ENCODE assay signal across 16 cellular contexts in genomic region chr5:468401-468800, GRCh38. TPM values are rescaled to one million over a fixed set of nuclear protein-coding genes. Genes with fewer than 3 reads are reported as not detected.
DNase-seq lines count a peak whose midpoint lies in the region; TF ChIP-seq lines count a peak whose summit lies in the region.
"Had no signal": no experiment of that assay in that cellular context is flagged by ENCODE, and none has a peak within 500 bp of the region (broad histone marks: within the 10 kb centered on the region; RNA-seq: fewer than 3 reads in every experiment).

No MANE protein-coding gene starts in this region.

- CTCF ChIA-PET in RWPE1 (lab: Yijun Ruan, JAX) = no interaction called here
- CTCF ChIA-PET in Calu3 (lab: Charles Lee) = no interaction called here

- DNase-seq in activated T-cell treated with anti-CD3 and anti-CD28 coated beads, Interleukin-2, amount 50 U/mL, for 24 hours = no peak
- DNase-seq in activated T-cell treated with anti-CD3 and anti-CD28 coated beads, Interleukin-2, amount 50 U/mL, for 1 hour = no peak
- DNase-seq in RWPE1 (ENCODE audit: low spot score) (no peak), neural crest cell (ENCODE audit: low read depth, low spot score) (no peak), tibial artery (peak; percentile 6 to 9), amygdala (lab: John Stamatoyannopoulos, UW) (no peak), Calu3 (no peak)
- DNase-seq: C1 segment of cervical spinal cord, DMS 273 treated with DMSO at 0.1 percent for 48 hours, GDM1, MG63, NCI-H1092 treated with DMSO at 0.1 percent for 48 hours, NCI-H1694 treated with DMSO at 0.1 percent for 48 hours, NCI-H526 treated with DMSO at 0.1 percent for 48 hours had no signal

- no peaks in the 10 kb centered on the region for H3K27me3 Mint-ChIP-seq in activated T-cell treated with anti-CD3 and anti-CD28 coated beads, Interleukin-2, amount 50 U/mL, for 24 hours
- H3K27me3 Mint-ChIP-seq in neural crest cell (ENCODE audit: low read depth) = no peaks in the 10 kb centered on the region
- peaks cover 2% of the 10 kb centered on the region for H3K27me3 Mint-ChIP-seq in Calu3 (ENCODE audit: unreplicated experiment)

- H3K27ac ChIP-seq in RWPE1 (peak overlapping the region; percentile 11; the same call in 1 of the 2 replicates), tibial artery (no peak overlapping the region)

- peak overlapping the region; percentile 47 for H3K27ac Mint-ChIP-seq in activated T-cell treated with anti-CD3 and anti-CD28 coated beads, Interleukin-2, amount 50 U/mL, for 24 hours
- H3K27ac Mint-ChIP-seq in neural crest cell (ENCODE audit: unreplicated experiment) = no peak overlapping the region
- H3K27ac Mint-ChIP-seq in Calu3 (ENCODE audit: unreplicated experiment) = no peak overlapping the region

- no TSS peak for BruUV-seq in Calu3 (replicated peaks; lab: Mats Ljungman, UMichigan)

- POLR2A ChIA-PET in RWPE1 (lab: Yijun Ruan, JAX; ENCODE audit: low non-redundant PET) = no interaction called here

- H3K9me3 Mint-ChIP-seq in activated T-cell treated with anti-CD3 and anti-CD28 coated beads, Interleukin-2, amount 50 U/mL, for 24 hours = no peaks in the 10 kb centered on the region
- H3K9me3 Mint-ChIP-seq in neural crest cell = no peaks in the 10 kb centered on the region
- no peaks in the 10 kb centered on the region for H3K9me3 Mint-ChIP-seq in Calu3 (ENCODE audit: low read depth, unreplicated experiment)

- TF ChIP-seq CTCF in RWPE1 (conservative IDR thresholded peaks at IDR 0.05; ENCODE audit: low read depth) = no peak
- no peak for TF ChIP-seq CTCF in neural crest cell (conservative IDR thresholded peaks at IDR 0.05)
- TF ChIP-seq CTCF in tibial artery (IDR thresholded peaks at IDR 0.05) = no peak
- no peak for TF ChIP-seq CTCF in Calu3 (IDR thresholded peaks at IDR 0.05; ENCODE audit: unreplicated experiment)

- H3K27me3 ChIP-seq in tibial artery = no peaks in the 10 kb centered on the region
- H3K27me3 ChIP-seq: MG63 had no signal

- H3K4me3 Mint-ChIP-seq in activated T-cell treated with anti-CD3 and anti-CD28 coated beads, Interleukin-2, amount 50 U/mL, for 24 hours = no peak overlapping the region
- peak overlapping the region; percentile 38 for H3K4me3 Mint-ChIP-seq in neural crest cell
- no peak overlapping the region for H3K4me3 Mint-ChIP-seq in Calu3 (ENCODE audit: low read depth, unreplicated experiment)

- peaks cover 0 to 20% (median 13%) of the 10 kb centered on the region in 4 donors for H3K4me1 ChIP-seq in tibial artery

- peaks cover 76% of the 10 kb centered on the region for H3K36me3 Mint-ChIP-seq in activated T-cell treated with anti-CD3 and anti-CD28 coated beads, Interleukin-2, amount 50 U/mL, for 24 hours (ENCODE audit: low read depth)
- H3K36me3 Mint-ChIP-seq in neural crest cell (ENCODE audit: low read depth) (no peaks in the 10 kb centered on the region), Calu3 (ENCODE audit: insufficient read depth, unreplicated experiment) (peaks cover 45% of the 10 kb centered on the region)

- H3K4me3 ChIP-seq in tibial artery = no peak overlapping the region
- H3K4me3 ChIP-seq: GM12878, HAP-1, MG63 had no signal

- no peaks in the 10 kb centered on the region for H3K9me3 ChIP-seq in tibial artery
- H3K9me3 ChIP-seq: HAP-1, MG63 had no signal

- H3K4me1 Mint-ChIP-seq in activated T-cell treated with anti-CD3 and anti-CD28 coated beads, Interleukin-2, amount 50 U/mL, for 24 hours (ENCODE audit: low read depth) = peaks cover 43% of the 10 kb centered on the region
- H3K4me1 Mint-ChIP-seq in neural crest cell (peaks cover 7% of the 10 kb centered on the region), Calu3 (ENCODE audit: low read depth, unreplicated experiment) (no peaks in the 10 kb centered on the region)

- peaks cover 18 to 60% (median 40%) of the 10 kb centered on the region in 3 donors for H3K36me3 ChIP-seq in tibial artery

- intact Hi-C loops in tibial artery (cut with DNase I; ENCODE audit: low total_unique reads) = no loop called here
- intact Hi-C loops in Calu3 (cut with micrococcal nuclease; ENCODE audit: unreplicated experiment) = no loop called here

RNA-seq across cellular contexts. Expression of gene EXOC3, which starts 25.4 kb away (rescaled TPM):
- total RNA-seq in neural crest cell (56.0 and 61.3 TPM in 2 replicates), Calu3 (2022) (63.8 and 69.4 TPM in 2 replicates)

RNA-seq across cellular contexts. Expression of gene SLC9A3, which starts 55.8 kb away (rescaled TPM):
- total RNA-seq in neural crest cell (1.5 and 1.7 TPM in 2 replicates), Calu3 (2022) (1.1 and 2.0 TPM in 2 replicates)

Comparison
In these comparisons a context has a peak if more than half of its experiments do, and no peak if none do; other contexts are left out.
1. DNase-seq: peak in tibial artery (2 of 2); none in activated T-cell treated with anti-CD3 and anti-CD28 coated beads, Interleukin-2, amount 50 U/mL, for 24 hours (single experiment), activated T-cell treated with anti-CD3 and anti-CD28 coated beads, Interleukin-2, amount 50 U/mL, for 1 hour (single experiment), RWPE1 (single experiment), neural crest cell (single experiment), amygdala (0 of 56) and Calu3 (single experiment).